8 cellular contexts compared by ENCODE assay signal in the genomic region with DNA sequence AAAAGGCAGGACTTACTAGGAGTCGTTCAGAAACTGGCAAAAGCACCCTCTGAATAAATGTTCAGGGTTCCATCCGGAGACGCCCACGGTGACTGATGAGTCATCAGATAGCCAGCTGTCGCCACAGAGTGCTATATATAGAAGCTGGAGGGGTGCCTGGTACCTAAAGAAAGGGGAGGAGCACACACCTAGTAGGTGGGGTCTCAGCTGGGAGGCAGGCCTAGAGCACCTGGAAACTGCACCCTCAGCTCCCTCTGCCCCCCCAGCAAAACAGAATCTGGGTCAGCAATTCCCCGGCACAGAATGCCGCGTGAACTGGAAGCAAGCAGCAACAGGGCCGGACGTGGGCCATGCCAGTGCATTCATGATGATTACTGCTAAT.
DNase-seq lines count a peak whose midpoint lies in the region; ATAC-seq and TF ChIP-seq lines count a peak whose summit lies in the region.

No MANE protein-coding gene starts in this region.

- no peak overlapping the region for H3K14ac ChIP-seq in mesenchymal stem cell (ENCODE audit: low read length in 2 of 2)

- no peak overlapping the region for H2AK5ac ChIP-seq in mesenchymal stem cell (ENCODE audit: low read length, severe bottlenecking)

- H2AFZ ChIP-seq in mesenchymal stem cell (ENCODE audit: low read depth, low read length): no peak overlapping the region

- H3K9me3 ChIP-seq in HUES6 (ENCODE audit: control insufficient read depth, insufficient read depth, low read depth, low read length) (no peaks in the 10 kb centered on the region; the same call in 1 of the 2 replicates), mesenchymal stem cell (ENCODE audit: control insufficient read depth, low read length) (no peaks in the 10 kb centered on the region), upper lobe of left lung (no peaks in the 10 kb centered on the region)

- no peaks in the 10 kb centered on the region for H3K79me1 ChIP-seq in mesenchymal stem cell (replicated peaks; ENCODE audit: low read length, poor library complexity, severe bottlenecking)

- peak overlapping the region; percentile 79 for H3K9ac ChIP-seq in HUES6 (ENCODE audit: low read length)
- no peak overlapping the region for H3K9ac ChIP-seq in mesenchymal stem cell (ENCODE audit: low read length)

- no peak overlapping the region for H3K4ac ChIP-seq in mesenchymal stem cell (ENCODE audit: low read depth in 1 of 2, low read length in 2 of 2)

- H2BK120ac ChIP-seq in mesenchymal stem cell (ENCODE audit: low read depth, low read length): no peak overlapping the region

- H3K4me1 ChIP-seq in HUES6 (ENCODE audit: control insufficient read depth, insufficient read depth, low read length): peaks cover 71% of the 10 kb centered on the region
- H3K4me1 ChIP-seq in mesenchymal stem cell (ENCODE audit: control insufficient read depth, insufficient read depth, low read depth, low read length): peaks cover 23% of the 10 kb centered on the region
- peaks cover 12 to 32% (median 22%) of the 10 kb centered on the region in 4 donors for H3K4me1 ChIP-seq in upper lobe of left lung

- peak in 1 of 4 donors; percentile 34 for TF ChIP-seq EP300 in upper lobe of left lung (IDR thresholded peaks at IDR 0.05)

- no peaks in the 10 kb centered on the region for H3K36me3 ChIP-seq in HUES6 (ENCODE audit: control insufficient read depth, insufficient read depth, low read length)
- no peaks in the 10 kb centered on the region for H3K36me3 ChIP-seq in mesenchymal stem cell (ENCODE audit: control insufficient read depth in 1 of 2, insufficient read depth in 2 of 2, low read depth in 1 of 2, low read length in 2 of 2)
- H3K36me3 ChIP-seq in upper lobe of left lung: no peaks in the 10 kb centered on the region

- H3K27ac ChIP-seq in HUES6 (ENCODE audit: low read depth, low read length) (peak overlapping the region; percentile 81; the same call in 1 of the 2 replicates), mesenchymal stem cell (ENCODE audit: low read length, poor library complexity, severe bottlenecking) (no peak overlapping the region), upper lobe of left lung (peak overlapping the region in 3 of 4 donors; percentile 44 to 60 (median 46))

- H3K4me3 ChIP-seq in HUES6 (ENCODE audit: low read depth, low read length): peak overlapping the region; percentile 40; the same call in 1 of the 2 replicates
- no peak overlapping the region for H3K4me3 ChIP-seq in mesenchymal stem cell (ENCODE audit: insufficient read depth in 1 of 2, low read depth in 1 of 2, low read length in 2 of 2)
- H3K4me3 ChIP-seq in upper lobe of left lung: no peak overlapping the region

- H3K27me3 ChIP-seq in HUES6 (ENCODE audit: control insufficient read depth, insufficient read depth, low read length): no peaks in the 10 kb centered on the region
- H3K27me3 ChIP-seq in mesenchymal stem cell (ENCODE audit: control insufficient read depth in 1 of 2, insufficient read depth in 1 of 2, low read length in 2 of 2): peaks cover 0 to 54% of the 10 kb centered on the region in 2 experiments
- no peaks in the 10 kb centered on the region for H3K27me3 ChIP-seq in upper lobe of left lung

- ATAC-seq in GM21390 (IDR thresholded peaks at IDR 0.05; ENCODE audit: unreplicated experiment) (peak; percentile 44), upper lobe of left lung (ENCODE audit: low FRiP score in 2 of 2) (peak in 1 of 2 donors; percentile 13)

- H3K4me2 ChIP-seq in mesenchymal stem cell (ENCODE audit: low read length, poor library complexity, severe bottlenecking): no peak overlapping the region

- no peak for TF ChIP-seq POLR2A in upper lobe of left lung (IDR thresholded peaks at IDR 0.05)

- H2BK15ac ChIP-seq in mesenchymal stem cell (ENCODE audit: low read depth, poor library complexity, severe bottlenecking): no peak overlapping the region

- peak overlapping the region in 1 of 2 experiments; percentile 29 for H2BK12ac ChIP-seq in mesenchymal stem cell (ENCODE audit: low read length in 2 of 2)

- 67% methylated on average over 7 of the region's 10 CpGs for WGBS in mesenchymal stem cell
- WGBS in upper lobe of left lung, 2 donors: 48 to 54% methylated on average over 5 to 10 of the region's 10 CpGs

- no peak overlapping the region for H3K23ac ChIP-seq in mesenchymal stem cell (ENCODE audit: low read length in 2 of 2)

- no peak for TF ChIP-seq CTCF in upper lobe of left lung (IDR thresholded peaks at IDR 0.05)

- DNase-seq in COLO668 (lab: John Stamatoyannopoulos, UW; ENCODE audit: unreplicated experiment) (peak; percentile 82), SHP77 (lab: John Stamatoyannopoulos, UW) (peak; percentile 41 to 45), mesenchymal stem cell (peak; percentile 53), upper lobe of left lung (peak in 1 of 2 donors; percentile 47), NCI-H1092 (lab: John Stamatoyannopoulos, UW) (no peak)
- peak; percentile 72 for DNase-seq in activated gamma-delta T cell treated with anti-CD3 and anti-CD28 coated beads, Interleukin-2, amount 50 U/mL, for 16 hours (ENCODE audit: low read depth)

- H4K91ac ChIP-seq in mesenchymal stem cell (ENCODE audit: low read length): no peak overlapping the region

- no peak overlapping the region for H4K8ac ChIP-seq in mesenchymal stem cell (ENCODE audit: low read length)

- peak overlapping the region in 1 of 2 experiments; percentile 4 for H3K18ac ChIP-seq in mesenchymal stem cell (ENCODE audit: low read depth in 1 of 2, low read length in 2 of 2)

- no peak overlapping the region for H2BK5ac ChIP-seq in mesenchymal stem cell (ENCODE audit: low read depth, low read length, poor library complexity, severe bottlenecking)
